Comparison of ENCODE assay signal across 18 cellular contexts in genomic region chr1:200428482-200429205, GRCh38. TPM values are rescaled to one million over a fixed set of nuclear protein-coding genes. Genes with fewer than 3 reads are reported as not detected.
A peak's percentile ranks its signal among the peaks of the same experiment; 100 is the strongest.
DNase-seq lines count a peak whose midpoint lies in the region; ATAC-seq and TF ChIP-seq lines count a peak whose summit lies in the region.
"Had no signal": no experiment of that assay in that cellular context is flagged by ENCODE, and none has a peak within 500 bp of the region (broad histone marks: within the 10 kb centered on the region; RNA-seq: fewer than 3 reads in every experiment).

No MANE protein-coding gene starts in this region.

- ATAC-seq in memory B cell (ENCODE audit: low read depth) (peak; percentile 65), GM19324 (IDR thresholded peaks at IDR 0.05; ENCODE audit: low FRiP score, unreplicated experiment) (no peak), upper lobe of left lung (ENCODE audit: low FRiP score in 2 of 2) (no peak)
- ATAC-seq: left ventricle myocardium superior had no signal

- no peaks in the 10 kb centered on the region for H3K27me3 ChIP-seq in upper lobe of left lung

- TF ChIP-seq POLR2A in upper lobe of left lung (IDR thresholded peaks at IDR 0.05) = no peak

- H3K36me3 ChIP-seq in upper lobe of left lung = no peaks in the 10 kb centered on the region

- H3K27ac ChIP-seq in substantia nigra (ENCODE audit: low read depth, low read length, poor library complexity, severe bottlenecking) (no peak overlapping the region), upper lobe of left lung (no peak overlapping the region)
- H3K27ac ChIP-seq: epithelial cell of prostate, RWPE1 had no signal

- no peaks in the 10 kb centered on the region for H3K4me1 Mint-ChIP-seq in memory B cell
- H3K4me1 Mint-ChIP-seq: central memory CD8-positive, alpha-beta T cell had no signal

- no peaks in the 10 kb centered on the region for H3K4me1 ChIP-seq in upper lobe of left lung

- no peaks in the 10 kb centered on the region for H3K9me3 ChIP-seq in upper lobe of left lung

- no peak for TF ChIP-seq CTCF in upper lobe of left lung (IDR thresholded peaks at IDR 0.05)

- 56 to 58% methylated on average over 4 of the region's 4 CpGs for WGBS in upper lobe of left lung, 2 donors

- H3K9me3 Mint-ChIP-seq in memory B cell = peaks cover 2% of the 10 kb centered on the region
- H3K9me3 Mint-ChIP-seq: central memory CD8-positive, alpha-beta T cell had no signal

- no peak for TF ChIP-seq EP300 in upper lobe of left lung (IDR thresholded peaks at IDR 0.05)

- no peak overlapping the region for H3K4me3 Mint-ChIP-seq in memory B cell
- H3K4me3 Mint-ChIP-seq: central memory CD8-positive, alpha-beta T cell had no signal

- H3K36me3 Mint-ChIP-seq in memory B cell = no peaks in the 10 kb centered on the region

- no peaks in the 10 kb centered on the region for H3K27me3 Mint-ChIP-seq in memory B cell
- H3K27me3 Mint-ChIP-seq: central memory CD8-positive, alpha-beta T cell had no signal

- no peak overlapping the region for H3K4me3 ChIP-seq in upper lobe of left lung

- H3K27ac Mint-ChIP-seq in memory B cell = no peak overlapping the region

- DNase-seq in ELR (ENCODE audit: low read depth) (peak; percentile 55), HS-27A (ENCODE audit: low read depth) (peak; percentile 52), amniotic epithelial cell (ENCODE audit: low read depth) (peak; percentile 48), memory B cell (ENCODE audit: low spot score in 2 of 2) (no peak), substantia nigra (lab: John Stamatoyannopoulos, UW) (no peak), NCI-H1048 (lab: John Stamatoyannopoulos, UW) (no peak), upper lobe of left lung (no peak)
- DNase-seq: activated CD4-positive, alpha-beta T cell treated with anti-CD3 and anti-CD28 coated beads, Interleukin-2, amount 50 U/mL, for 4 hours; activated effector memory CD4-positive, alpha-beta T cell treated with anti-CD3 and anti-CD28 coated beads, Interleukin-2, amount 50 U/mL, for 16 hours; GF-D8; left ventricle myocardium superior; NCI-H1092 treated with DMSO at 0.1 percent for 48 hours; NCI-H446; T-helper 9 cell had no signal

RNA-seq across cellular contexts. Expression of gene ZNF281, which starts 18.8 kb away (rescaled TPM):
- 10 to 100 TPM; 11.4 to 26.8 (median 16.6) TPM for total RNA-seq in upper lobe of left lung

Comparison
In these comparisons a context has a peak if more than half of its experiments do, and no peak if none do; other contexts are left out.
1. DNase-seq: peak in ELR (single experiment), HS-27A (single experiment) and amniotic epithelial cell (single experiment); none in memory B cell (0 of 2), substantia nigra (0 of 49), NCI-H1048 (single experiment) and upper lobe of left lung (0 of 2).